In genomic region chr13:99200433-99201167, GRCh38 we compare ENCODE assay signal across 8 cellular contexts. TPM values are rescaled to one million over a fixed set of nuclear protein-coding genes. Genes with fewer than 3 reads are reported as not detected.
DNase-seq lines count a peak whose midpoint lies in the region; ATAC-seq, FAIRE-seq and TF ChIP-seq lines count a peak whose summit lies in the region.

A gene with protein sequence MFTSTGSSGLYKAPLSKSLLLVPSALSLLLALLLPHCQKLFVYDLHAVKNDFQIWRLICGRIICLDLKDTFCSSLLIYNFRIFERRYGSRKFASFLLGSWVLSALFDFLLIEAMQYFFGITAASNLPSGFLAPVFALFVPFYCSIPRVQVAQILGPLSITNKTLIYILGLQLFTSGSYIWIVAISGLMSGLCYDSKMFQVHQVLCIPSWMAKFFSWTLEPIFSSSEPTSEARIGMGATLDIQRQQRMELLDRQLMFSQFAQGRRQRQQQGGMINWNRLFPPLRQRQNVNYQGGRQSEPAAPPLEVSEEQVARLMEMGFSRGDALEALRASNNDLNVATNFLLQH (plus strand): TSS chr13:99200854. CDS start chr13:99200909, 55 bp downstream.

- DNase-seq in AG04450 (ENCODE audit: low read depth, low spot score) (peak; percentile 86), NCI-H2227 (lab: John Stamatoyannopoulos, UW; ENCODE audit: unreplicated experiment) (peak; percentile 94), bronchial epithelial cell (ENCODE audit: low read depth) (peak; percentile 89), immature natural killer cell (peak; percentile 98 to 99 (median 99)), spleen (peak; percentile 99)

- H3K27me3 Mint-ChIP-seq in immature natural killer cell (ENCODE audit: low read depth in 3 of 3) = peaks cover 11 to 26% (median 17%) of the 10 kb centered on the region in 3 donors

- FAIRE-seq in bronchial epithelial cell (lab: Jason Lieb, UNC) = no peak

- CTCF ChIA-PET in AG04450 (lab: Charles Lee) = interaction anchor here (1.2 to 3.4 kb wide), 6 partner anchors 9 to 236 kb away, joined by 4 to 21 read pairs (median 7); no protein-coding TSS in a partner anchor

- H3K9me3 ChIP-seq in AG04450 (ENCODE audit: control insufficient read depth, insufficient read depth, low read length) (peaks cover 5% of the 10 kb centered on the region; the same call in 1 of the 2 replicates), spleen (no peaks in the 10 kb centered on the region)

- TF ChIP-seq CTCF in AG04450 (IDR thresholded peaks at IDR 0.05; ENCODE audit: low read depth, low read length) (peak; percentile 12; the same call in 1 of the 2 replicates), WI38 (IDR thresholded peaks at IDR 0.05; ENCODE audit: low read depth, low read length) (no peak), bronchial epithelial cell (IDR thresholded peaks at IDR 0.05; ENCODE audit: insufficient read depth, low read length, severe bottlenecking) (peak; percentile 20), spleen (IDR thresholded peaks at IDR 0.05 in 8 of 11, conservative IDR thresholded peaks at IDR 0.05 in 3 of 11) (peak in 4 of 11 experiments; percentile 6 to 47 (median 30))

- H3K4me3 ChIP-seq in AG04450 (ENCODE audit: low read depth, low read length) (peak within 1 kb of the TSS; percentile 94), WI38 (ENCODE audit: low read depth, low read length) (peak within 1 kb of the TSS; percentile 88), bronchial epithelial cell (ENCODE audit: low read depth, low read length) (peak within 1 kb of the TSS; percentile 63), spleen (peak within 1 kb of the TSS; percentile 83 to 97 (median 91))

- H3K4me1 Mint-ChIP-seq in immature natural killer cell = peaks cover 53 to 58% of the 10 kb centered on the region in 2 donors

- H3K27me3 ChIP-seq in AG04450 (ENCODE audit: control insufficient read depth, insufficient read depth, low read length) = no peaks in the 10 kb centered on the region
- no peaks in the 10 kb centered on the region for H3K27me3 ChIP-seq in bronchial epithelial cell (ENCODE audit: control insufficient read depth, insufficient read depth, low read length)
- no peaks in the 10 kb centered on the region for H3K27me3 ChIP-seq in spleen (replicated peaks in 1 of 7)

- POLR2A ChIA-PET in AG04450 (lab: Yijun Ruan, JAX) = interaction anchor here (0.6 to 1.8 kb wide), 10 partner anchors 9 to 125 kb away, joined by 3 to 11 read pairs (median 4); partner anchors contain the start of gene GPR18

- intact Hi-C loops in spleen (cut with DNase I; ENCODE audit: low total_unique reads) = no loop called here

- peak; percentile 68 to 81 (median 71) for TF ChIP-seq POLR2A in spleen (IDR thresholded peaks at IDR 0.05)

- peak within 1 kb of the TSS; percentile 90 to 99 (median 96) for H3K27ac Mint-ChIP-seq in immature natural killer cell

- H3K4me1 ChIP-seq in spleen = peaks cover 33 to 70% (median 51%) of the 10 kb centered on the region in 6 donors

- H3K36me3 ChIP-seq in bronchial epithelial cell (ENCODE audit: control insufficient read depth, insufficient read depth, low read length) (no peaks in the 10 kb centered on the region), spleen (peaks cover 0 to 4% (median 0%) of the 10 kb centered on the region in 6 donors)

- H3K27ac ChIP-seq in AG04450 (ENCODE audit: low read depth, low read length) (peak within 1 kb of the TSS; percentile 96), spleen (peak within 1 kb of the TSS; percentile 93 to 100 (median 98))

- ATAC-seq in GM18873 (IDR thresholded peaks at IDR 0.05; ENCODE audit: low FRiP score, unreplicated experiment) (peak; percentile 77), HG03139 (IDR thresholded peaks at IDR 0.05; ENCODE audit: unreplicated experiment) (peak; percentile 66)

- H3K4me3 Mint-ChIP-seq in immature natural killer cell = peak within 1 kb of the TSS; percentile 92 to 97 (median 95)

- no peaks in the 10 kb centered on the region for H3K9me3 Mint-ChIP-seq in immature natural killer cell

- H3K36me3 Mint-ChIP-seq in immature natural killer cell = no peaks in the 10 kb centered on the region

- WGBS in spleen, 5 donors = 0 to 1% (median 0%) methylated on average over 19 to 76 of the region's 76 CpGs

RNA-seq across cellular contexts. Expression of the gene that starts here (rescaled TPM):
- polyA plus RNA-seq in AG04450 (2011; rRNA removed) (57.9 and 71.4 TPM in 2 replicates), immature natural killer cell (100 to 1,000 TPM; 114 to 130 (median 115) TPM), spleen (10 to 100 TPM; 49.3 to 57.3 (median 50.4) TPM)
- 27.1 and 28.0 TPM in 2 replicates for polyA minus RNA-seq in AG04450 (2011; rRNA and poly(A)+ RNA removed)
- total RNA-seq in bronchial epithelial cell (38.9 and 40.0 TPM in 2 replicates), spleen (10 to 100 TPM; 62.8 to 82.1 (median 72.3) TPM)

Comparison
In these comparisons a context has a peak if more than half of its experiments do, and no peak if none do; other contexts are left out.
1. Peak in every context shown above with its lines: DNase-seq, ATAC-seq, H3K4me3 ChIP-seq and H3K27ac ChIP-seq.